ENCODE assay signal across 21 cellular contexts in the genomic region with DNA sequence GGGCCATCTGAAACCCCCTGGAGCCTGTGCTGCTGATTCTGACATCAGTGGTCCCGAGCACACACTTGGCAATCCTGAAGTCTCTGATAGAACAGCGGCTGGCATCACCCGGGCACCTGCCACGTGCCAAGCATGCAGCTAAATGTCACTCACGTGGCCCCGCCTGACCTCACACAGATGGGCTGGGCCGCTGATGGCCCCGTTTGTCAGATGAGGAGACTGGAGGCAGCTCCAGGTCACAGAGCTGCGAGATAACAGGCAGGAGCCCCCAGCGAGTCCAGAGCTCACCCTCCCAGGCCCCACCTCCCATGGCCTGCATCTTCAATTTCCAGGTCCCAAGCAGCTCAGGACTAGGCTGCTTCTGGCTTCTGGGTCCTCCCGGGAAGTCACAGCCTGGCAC.
"Had no signal": no experiment of that assay in that cellular context is flagged by ENCODE, and none has a peak within 500 bp of the region (broad histone marks: within the 10 kb centered on the region; RNA-seq: fewer than 3 reads in every experiment).

No MANE protein-coding gene starts in this region.

- H3K36me3 ChIP-seq: colonic mucosa, esophagus squamous epithelium, gastroesophageal sphincter, pancreas, prostate gland, right lobe of liver, tibial nerve, upper lobe of right lung, vagina had no signal

- H3K4me3 ChIP-seq: colonic mucosa, esophagus squamous epithelium, gastroesophageal sphincter, pancreas, prostate gland, right lobe of liver, testis, tibial nerve, upper lobe of right lung, vagina had no signal

- H3K9me3 ChIP-seq: colonic mucosa, pancreas, prostate gland, right lobe of liver, testis, vagina had no signal

- H3K4me1 ChIP-seq: colonic mucosa, pancreas, prostate gland, right lobe of liver, testis, upper lobe of right lung had no signal

- H3K4me3 Mint-ChIP-seq: natural killer cell; neural crest cell; stimulated activated naive B cell treated with anti-CD40 and anti-IgM and Interleukin-4, amounts not matched to agents 10 μg/mL and 1 μg/mL and 100 μg/mL, for 72 hours; stimulated activated naive CD8-positive, alpha-beta T cell treated with anti-CD3 and anti-CD28 coated beads, Interleukin-15, amount 100 ng/mL, for 72 hours had no signal

- H3K36me3 Mint-ChIP-seq: natural killer cell had no signal

- H3K27ac ChIP-seq: colonic mucosa, esophagus squamous epithelium, gastroesophageal sphincter, pancreas, prostate gland, right lobe of liver, testis, tibial nerve, upper lobe of right lung, vagina had no signal

- H3K27me3 ChIP-seq: right lobe of liver, testis, vagina had no signal

- H3K4me1 Mint-ChIP-seq: natural killer cell; stimulated activated naive CD8-positive, alpha-beta T cell treated with anti-CD3 and anti-CD28 coated beads, Interleukin-15, amount 100 ng/mL, for 72 hours had no signal

- H3K27ac Mint-ChIP-seq: natural killer cell; stimulated activated naive B cell treated with anti-CD40 and anti-IgM and Interleukin-4, amounts not matched to agents 10 μg/mL and 1 μg/mL and 100 μg/mL, for 72 hours; stimulated activated naive CD8-positive, alpha-beta T cell treated with anti-CD3 and anti-CD28 coated beads, Interleukin-15, amount 100 ng/mL, for 72 hours had no signal

- ATAC-seq: gastroesophageal sphincter; left colon; natural killer cell; pancreas; right lobe of liver; stimulated activated naive B cell treated with anti-CD40 and anti-IgM and Interleukin-4, amounts not matched to agents 10 μg/mL and 1 μg/mL and 100 μg/mL, for 72 hours; stimulated activated naive CD8-positive, alpha-beta T cell treated with anti-CD3 and anti-CD28 coated beads, Interleukin-15, amount 100 ng/mL, for 72 hours; upper lobe of right lung had no signal

- DNase-seq: colonic mucosa; dermis blood vessel endothelial cell; esophagus squamous epithelium; foreskin fibroblast; left colon; natural killer cell; nucleus accumbens; pancreas; stimulated activated CD4-positive, alpha-beta T cell treated with anti-CD3 and anti-CD28 coated beads, Interleukin-15, amount 100 ng/mL, for 24 hours; stimulated activated CD4-positive, alpha-beta T cell treated with anti-CD3 and anti-CD28 coated beads, Interleukin-1b, Interleukin-23, amount 100 ng/mL, for 48 hours; stimulated activated CD4-positive, alpha-beta T cell treated with anti-CD3 and anti-CD28 coated beads, Interleukin-4, amount 100 ng/mL, for 24 hours; stimulated activated naive B cell treated with anti-CD40 and anti-IgM and Interleukin-4, amounts not matched to agents 10 μg/mL and 1 μg/mL and 100 μg/mL, for 72 hours; stimulated activated naive CD8-positive, alpha-beta T cell treated with anti-CD3 and anti-CD28 coated beads, Interleukin-15, amount 100 ng/mL, for 72 hours; testis; upper lobe of right lung had no signal
